1 cellular context compared by ENCODE assay signal in genomic region chr11:87265132-87265531, GRCh38.
TF ChIP-seq lines count a peak whose summit lies in the region.

No MANE protein-coding gene starts in this region.

TF ChIP-seq in IMR-90, 13 proteins besides CTCF, POLR2A, EP300 and RAD21 (continued from another document):
- TF ChIP-seq USF2 (IDR thresholded peaks at IDR 0.05; ENCODE audit: low read depth, low read length) (no peak), MAZ (IDR thresholded peaks at IDR 0.05; ENCODE audit: borderline replicate concordance, low read depth, low read length) (no peak), NFE2L2 (IDR thresholded peaks at IDR 0.05; ENCODE audit: low read depth, low read length) (no peak)
